9 cellular contexts compared by ENCODE assay signal in the genomic region with DNA sequence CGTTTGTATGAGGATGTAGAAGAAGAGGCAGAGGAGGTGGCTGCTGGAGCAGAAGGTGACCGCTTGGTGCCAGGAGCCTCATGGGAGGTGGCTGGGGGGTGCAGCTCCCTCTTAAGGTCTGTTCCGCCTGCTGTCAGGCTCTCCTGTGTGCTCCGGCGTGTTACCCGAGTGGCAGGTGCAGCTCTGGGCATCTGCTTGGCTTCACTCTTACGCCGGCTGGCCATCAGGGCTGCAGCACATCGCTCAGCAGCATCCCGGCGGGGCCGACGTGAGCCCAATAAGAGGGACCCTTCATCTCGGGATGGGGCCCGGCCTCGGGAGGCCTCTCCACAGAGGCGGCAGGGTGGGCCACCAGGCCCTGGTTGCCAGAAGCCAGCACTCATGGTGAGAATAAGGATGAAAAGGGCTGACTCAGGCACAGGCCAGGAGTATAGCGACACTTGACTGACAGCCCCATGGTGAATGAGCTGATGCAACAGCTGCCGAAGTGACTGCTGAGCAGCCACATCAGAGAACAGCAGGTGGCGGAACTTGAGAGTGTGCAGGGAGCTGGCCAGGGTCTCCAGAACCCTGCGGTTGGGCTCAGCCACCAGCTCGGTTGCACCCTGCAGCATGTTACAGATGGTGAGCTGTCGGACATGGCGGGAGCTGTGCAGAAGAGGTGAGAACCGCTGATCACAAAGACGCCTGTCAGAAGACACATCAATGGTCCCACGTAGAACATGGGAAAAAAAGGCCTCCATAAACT. TPM values are rescaled to one million over a fixed set of nuclear protein-coding genes. Genes with fewer than 3 reads are reported as not detected.
DNase-seq lines count a peak whose midpoint lies in the region; ATAC-seq and TF ChIP-seq lines count a peak whose summit lies in the region.
"Had no signal": no experiment of that assay in that cellular context is flagged by ENCODE, and none has a peak within 500 bp of the region (broad histone marks: within the 10 kb centered on the region; RNA-seq: fewer than 3 reads in every experiment).

No MANE protein-coding gene starts in this region.

- no peaks in the 10 kb centered on the region for H3K27me3 ChIP-seq in neural progenitor cell

- H3K4me1 Mint-ChIP-seq in neural progenitor cell = no peaks in the 10 kb centered on the region

- H3K27ac ChIP-seq in neural progenitor cell = no peak overlapping the region

- no peaks in the 10 kb centered on the region for H3K9me3 ChIP-seq in neural progenitor cell (ENCODE audit: low read depth)

- H3K36me3 ChIP-seq in neural progenitor cell = no peaks in the 10 kb centered on the region

- no peak overlapping the region for H3K27ac Mint-ChIP-seq in neural progenitor cell

- H3K79me2 ChIP-seq in neural progenitor cell (ENCODE audit: low read depth) = no peaks in the 10 kb centered on the region

- no peak for ATAC-seq in HG03025 (IDR thresholded peaks at IDR 0.05; ENCODE audit: low FRiP score, unreplicated experiment)
- ATAC-seq in GM21786 (IDR thresholded peaks at IDR 0.05; ENCODE audit: unreplicated experiment) = no peak
- no peak for ATAC-seq in GM19397 (IDR thresholded peaks at IDR 0.05; ENCODE audit: unreplicated experiment)
- no peak for ATAC-seq in GM19455 (IDR thresholded peaks at IDR 0.05; ENCODE audit: unreplicated experiment)

- no peak for TF ChIP-seq CTCF in neural progenitor cell (IDR thresholded peaks at IDR 0.05)

- peaks cover 11% of the 10 kb centered on the region for H3F3A ChIP-seq in neural progenitor cell (ENCODE audit: low read depth)

- peaks cover 3% of the 10 kb centered on the region for H4K20me1 ChIP-seq in neural progenitor cell (ENCODE audit: low read depth)

- no peak overlapping the region for H3K4me2 ChIP-seq in neural progenitor cell

- no peak overlapping the region for H3K4me3 Mint-ChIP-seq in neural progenitor cell

- peaks cover 41% of the 10 kb centered on the region for H3K36me3 Mint-ChIP-seq in neural progenitor cell

- H3K27me3 Mint-ChIP-seq in neural progenitor cell (ENCODE audit: insufficient read depth, low read depth) = peaks cover 2% of the 10 kb centered on the region

- DNase-seq in DMS79 (lab: John Stamatoyannopoulos, UW) (peak; percentile 87), NCI-H2171 (lab: John Stamatoyannopoulos, UW) (peak; percentile 81), neural progenitor cell (ENCODE audit: low spot score) (peak; percentile 13)
- peak; percentile 58 to 61 for DNase-seq in activated T-cell treated with anti-CD3 and anti-CD28 coated beads, Interleukin-2, amount 50 U/mL, for 48 hours
- DNase-seq: HCEC 1CT had no signal

- H3K9me3 Mint-ChIP-seq in neural progenitor cell = no peaks in the 10 kb centered on the region

- no peak overlapping the region for H3K9ac ChIP-seq in neural progenitor cell

- no peak overlapping the region for H2AFZ ChIP-seq in neural progenitor cell (replicated peaks)

- no peak overlapping the region for H3K4me3 ChIP-seq in neural progenitor cell

- H3K4me1 ChIP-seq in neural progenitor cell = no peaks in the 10 kb centered on the region

RNA-seq across cellular contexts. Expression of a gene that starts 17.5 kb away (rescaled TPM):
- total RNA-seq in neural progenitor cell (ENCODE audit: low replicate concordance) = 43.1 and 86.2 TPM in 2 replicates

RNA-seq across cellular contexts. Expression of a gene that starts 17.6 kb away (rescaled TPM):
- total RNA-seq in neural progenitor cell (ENCODE audit: low replicate concordance) = 613 and 872 TPM in 2 replicates

RNA-seq across cellular contexts. Expression of a gene that starts 38.3 kb away (rescaled TPM):
- total RNA-seq in neural progenitor cell (ENCODE audit: low replicate concordance) = 22.2 and 38.2 TPM in 2 replicates

RNA-seq across cellular contexts. Expression of a gene that starts 54.7 kb away (rescaled TPM):
- total RNA-seq in neural progenitor cell (ENCODE audit: low replicate concordance) = 12.4 and 17.0 TPM in 2 replicates

Comparison
In these comparisons a context has a peak if more than half of its experiments do, and no peak if none do; other contexts are left out.
1. DNase-seq: peak in every context shown above with its lines; median percentile 87 in DMS79; 81 in NCI-H2171; 60 in activated T-cell treated with anti-CD3 and anti-CD28 coated beads, Interleukin-2, amount 50 U/mL, for 48 hours; 13 in neural progenitor cell.